ENCODE assay signal across 18 cellular contexts in the genomic region with DNA sequence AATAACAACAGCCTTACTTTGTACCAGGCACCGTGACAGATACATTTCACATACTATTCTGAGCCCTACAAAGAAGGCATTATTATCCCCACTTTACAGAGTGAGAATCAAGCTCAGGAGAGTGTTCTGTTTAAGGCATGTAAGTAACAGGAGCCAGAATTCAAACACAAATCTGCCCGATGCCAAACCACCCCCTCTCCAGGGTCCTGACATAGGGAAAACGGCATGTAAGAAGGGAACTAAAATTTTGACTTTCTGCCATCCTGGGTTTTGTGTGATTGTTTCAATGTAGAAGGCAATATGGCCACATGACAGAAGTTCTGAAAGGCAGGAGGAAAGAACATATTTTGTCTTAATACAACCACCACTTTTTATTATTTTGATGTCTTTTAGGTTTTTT.
"Had no signal": no experiment of that assay in that cellular context is flagged by ENCODE, and none has a peak within 500 bp of the region (broad histone marks: within the 10 kb centered on the region; RNA-seq: fewer than 3 reads in every experiment).

No MANE protein-coding gene starts in this region.

- H3K27ac ChIP-seq: HL-60 had no signal

- H3K4me3 ChIP-seq: MG63 had no signal

- H3K27me3 ChIP-seq: MG63 had no signal

- H3K36me3 ChIP-seq: MG63 had no signal

- DNase-seq: Karpas-422, KG1, MG63, NCI-H1092, NCI-H1436, NCI-H187, NCI-H2029, NCI-H2081 treated with DMSO at 0.1 percent for 48 hours, NCI-H2171, NCI-H226, NCI-H446, NCI-H510A, NCI-H524 treated with DMSO at 0.1 percent for 48 hours, NCI-H69, NCI-H774, RPMI8226, SHP77 had no signal

- H3K9me3 ChIP-seq: MG63 had no signal
